In the genomic region with DNA sequence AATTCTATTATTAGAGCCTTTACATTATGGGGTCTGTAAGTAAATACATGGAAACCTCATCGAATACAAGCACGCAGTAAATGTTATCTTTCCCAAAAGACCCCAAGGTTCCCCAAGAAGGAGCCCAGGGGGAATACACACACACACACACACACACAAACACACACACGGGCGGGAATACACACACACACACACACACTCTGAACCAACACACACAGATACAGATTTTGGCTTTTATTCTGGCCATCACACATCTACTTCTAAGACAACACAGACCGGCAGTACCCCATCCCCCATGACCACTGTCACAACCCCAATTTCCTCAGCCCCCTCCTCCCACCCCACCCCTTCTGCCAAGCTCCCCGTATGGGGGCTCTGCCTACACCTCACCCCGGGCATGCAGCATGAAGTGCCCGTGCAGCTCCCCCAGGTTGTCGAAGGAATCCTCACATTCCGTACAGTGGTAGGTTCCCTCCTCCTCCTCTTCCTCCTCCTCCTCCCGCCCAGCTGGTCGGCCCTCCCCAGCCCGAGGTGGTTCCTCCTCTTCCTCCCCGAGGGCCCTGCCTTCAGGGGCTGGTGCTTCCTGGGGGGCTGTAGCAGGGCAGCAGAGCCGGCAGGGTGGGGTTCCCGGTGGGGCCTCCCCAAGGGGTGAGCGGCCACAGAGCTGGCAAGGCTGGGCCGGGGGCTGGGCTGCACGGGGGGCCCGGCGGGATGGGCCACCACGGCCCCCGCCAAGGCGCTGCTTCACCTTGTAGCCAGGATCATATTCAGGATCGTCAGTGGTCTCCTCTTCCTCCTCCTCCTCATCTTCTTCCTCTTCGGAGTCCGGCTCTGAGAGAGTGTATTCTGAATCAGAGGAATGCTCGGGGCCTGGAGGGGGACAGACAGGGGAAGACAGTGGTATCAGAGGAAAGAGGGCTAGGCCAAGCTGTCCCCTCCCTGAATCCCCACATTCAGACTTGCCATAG, we compare ENCODE assay signal across 14 cellular contexts. TPM values are rescaled to one million over a fixed set of nuclear protein-coding genes. Genes with fewer than 3 reads are reported as not detected.
DNase-seq lines count a peak whose midpoint lies in the region; FAIRE-seq and TF ChIP-seq lines count a peak whose summit lies in the region.
"Had no signal": no experiment of that assay in that cellular context is flagged by ENCODE, and none has a peak within 500 bp of the region (broad histone marks: within the 10 kb centered on the region; RNA-seq: fewer than 3 reads in every experiment).

No MANE protein-coding gene starts in this region.

- H3K36me3 ChIP-seq in adrenal gland (replicated peaks in 1 of 2) = peaks cover 0 to 19% of the 10 kb centered on the region in 2 donors

- intact Hi-C loops in adrenal gland (cut with DNase I) = loop anchor here in 1 of 2 donors (10.0 kb wide), 1 partner anchor 47 kb away; no protein-coding TSS in a partner anchor

- 76 to 83% (median 80%) methylated on average over 18 to 28 of the region's 28 CpGs for WGBS in adrenal gland, 4 donors

- DNase-seq in GM12892 (ENCODE audit: insufficient read length) (no peak), nephron progenitor cell (no peak), NCI-H128 (lab: John Stamatoyannopoulos, UW; ENCODE audit: unreplicated experiment) (no peak), C1 segment of cervical spinal cord (lab: John Stamatoyannopoulos, UW) (no peak), adrenal gland (no peak)
- DNase-seq: brain microvascular endothelial cell; KG1; NCI-H187; SJCRH30; stimulated activated naive CD4-positive, alpha-beta T cell had no signal

- H3K9me3 ChIP-seq in adrenal gland (replicated peaks in 1 of 3) = no peaks in the 10 kb centered on the region
- H3K9me3 ChIP-seq: SJCRH30 had no signal

- H3K9me3 Mint-ChIP-seq in nephron progenitor cell = no peaks in the 10 kb centered on the region

- H3K27me3 ChIP-seq in adrenal gland = no peaks in the 10 kb centered on the region
- H3K27me3 ChIP-seq: brain microvascular endothelial cell, hepatocyte, SJCRH30 had no signal

- H3K27ac ChIP-seq in angular gyrus (ENCODE audit: low read depth, low read length) (peak overlapping the region; percentile 83), adrenal gland (no peak overlapping the region)
- H3K27ac ChIP-seq: brain microvascular endothelial cell, hepatocyte, parathyroid adenoma, SJCRH30 had no signal

- H3K27me3 Mint-ChIP-seq in nephron progenitor cell (ENCODE audit: low read depth, poor library complexity) = peaks cover 3% of the 10 kb centered on the region

- FAIRE-seq in GM12892 (lab: Jason Lieb, UNC) = no peak

- H3K27ac Mint-ChIP-seq in nephron progenitor cell = peak overlapping the region; percentile 93
- H3K27ac Mint-ChIP-seq: WTC11 had no signal

- no peak overlapping the region for H3K4me3 ChIP-seq in adrenal gland
- H3K4me3 ChIP-seq: hepatocyte, SJCRH30 had no signal

- no peaks in the 10 kb centered on the region for H3K4me1 ChIP-seq in adrenal gland (replicated peaks in 1 of 2)
- H3K4me1 ChIP-seq: parathyroid adenoma, SJCRH30 had no signal

- TF ChIP-seq POLR2A in GM12892 (IDR thresholded peaks at IDR 0.05; ENCODE audit: low read depth, low read length) = peak; percentile 29; the same call in 1 of the 2 replicates
- no peak for TF ChIP-seq POLR2A in adrenal gland (IDR thresholded peaks at IDR 0.05)

- no peak overlapping the region for H3K4me3 Mint-ChIP-seq in nephron progenitor cell
- H3K4me3 Mint-ChIP-seq: WTC11 had no signal

- peaks cover 14% of the 10 kb centered on the region for H3K4me1 Mint-ChIP-seq in nephron progenitor cell

- no peak for TF ChIP-seq CTCF in nephron progenitor cell (IDR thresholded peaks at IDR 0.05)
- TF ChIP-seq CTCF in adrenal gland (IDR thresholded peaks at IDR 0.05) = no peak

- peaks cover 45% of the 10 kb centered on the region for H3K36me3 Mint-ChIP-seq in nephron progenitor cell (ENCODE audit: low read depth)

RNA-seq across cellular contexts. Expression of gene SRRM5, which starts 4.4 kb away (rescaled TPM):
- polyA plus RNA-seq in GM12892 (2012; ENCODE audit: missing spikeins) = 0.34 TPM
- under 1 TPM in 5 of 8 donors, not detected in 3; 0.15 to 0.43 (median 0.18) TPM for total RNA-seq in adrenal gland
- polyA plus RNA-seq in adrenal gland = 1 to 10 TPM in 2 of 3 donors, under 1 TPM in 1; 0.53 to 4.7 (median 1.2) TPM

RNA-seq across cellular contexts. Expression of gene ZNF576, which starts 11.1 kb away (rescaled TPM):
- 7.1 TPM for polyA plus RNA-seq in GM12892 (2012; ENCODE audit: missing spikeins)
- total RNA-seq in adrenal gland = 100 to 1,000 TPM in 1 of 8 donors, 10 to 100 TPM in 7; 15.7 to 114 (median 26.3) TPM
- 10 to 100 TPM in 2 of 3 donors, 1 to 10 TPM in 1; 9.8 to 13.7 (median 10.8) TPM for polyA plus RNA-seq in adrenal gland

RNA-seq across cellular contexts. Expression of gene IRGQ, which starts 11.6 kb away (rescaled TPM):
- 4.8 TPM for polyA plus RNA-seq in GM12892 (2012; ENCODE audit: missing spikeins)
- total RNA-seq in adrenal gland = 10 to 100 TPM; 18.9 to 57.9 (median 26.7) TPM
- 10 to 100 TPM in 1 of 3 donors, 1 to 10 TPM in 2; 7.0 to 12.8 (median 7.4) TPM for polyA plus RNA-seq in adrenal gland

RNA-seq across cellular contexts. Expression of gene ZNF428, which starts 11.9 kb away (rescaled TPM):
- polyA plus RNA-seq in GM12892 (2012; ENCODE audit: missing spikeins) = 15.3 TPM
- total RNA-seq in adrenal gland = 10 to 100 TPM; 34.9 to 71.2 (median 54.9) TPM
- 100 to 1,000 TPM in 2 of 3 donors, 10 to 100 TPM in 1; 10.3 to 214 (median 148) TPM for polyA plus RNA-seq in adrenal gland

RNA-seq across cellular contexts. Expression of gene PINLYP, which starts 31.9 kb away (rescaled TPM):
- polyA plus RNA-seq in GM12892 (2012; ENCODE audit: missing spikeins) = 0.89 TPM
- 1 to 10 TPM in 6 of 8 donors, under 1 TPM in 1, not detected in 1; 0.61 to 5.1 (median 2.8) TPM for total RNA-seq in adrenal gland
- 10 to 100 TPM in 2 of 3 donors, 1 to 10 TPM in 1; 4.3 to 16.0 (median 12.4) TPM for polyA plus RNA-seq in adrenal gland
